Comparison of ENCODE assay signal across 9 cellular contexts in the genomic region with DNA sequence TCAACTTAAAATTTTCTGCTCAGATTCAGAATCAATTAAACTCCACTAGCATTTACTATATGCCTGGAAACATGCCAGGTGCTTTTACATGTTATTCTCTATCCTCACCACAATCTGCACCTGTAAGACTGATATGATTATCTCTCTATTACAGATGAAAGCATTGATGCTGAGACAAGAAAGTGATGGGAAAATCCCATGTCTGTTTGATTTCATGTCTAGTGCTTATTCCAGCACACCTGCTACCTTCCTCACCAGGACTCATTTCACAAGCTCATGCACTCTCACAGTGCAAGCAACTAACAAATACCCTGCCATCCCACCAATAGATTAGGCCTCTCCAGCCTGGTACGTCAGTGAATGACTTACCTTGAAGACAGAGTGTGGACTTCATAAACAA. TPM values are rescaled to one million over a fixed set of nuclear protein-coding genes. Genes with fewer than 3 reads are reported as not detected.
DNase-seq lines count a peak whose midpoint lies in the region; ATAC-seq, FAIRE-seq and TF ChIP-seq lines count a peak whose summit lies in the region.
"Had no signal": no experiment of that assay in that cellular context is flagged by ENCODE, and none has a peak within 500 bp of the region (broad histone marks: within the 10 kb centered on the region; RNA-seq: fewer than 3 reads in every experiment).

No MANE protein-coding gene starts in this region.

- DNase-seq in GM12891 (ENCODE audit: insufficient read length, low spot score) (no peak), GM20000 (ENCODE audit: low spot score) (peak; percentile 32), mucosa of descending colon (no peak), NCI-H345 (lab: John Stamatoyannopoulos, UW) (no peak), erythroblast (lab: John Stamatoyannopoulos, UW) (no peak)
- peak; percentile 73 for DNase-seq in activated naive CD4-positive, alpha-beta T cell treated with anti-CD3 and anti-CD28 coated beads for 36 hours

- TF ChIP-seq CTCF in GM20000 (IDR thresholded peaks at IDR 0.05; ENCODE audit: extremely low read depth, missing control alignments) (no peak), mucosa of descending colon (IDR thresholded peaks at IDR 0.05) (no peak)

- H3K4me3 ChIP-seq in mucosa of descending colon = no peak overlapping the region
- H3K4me3 ChIP-seq: neural progenitor cell had no signal

- H3K36me3 ChIP-seq in mucosa of descending colon (ENCODE audit: low read depth) = no peaks in the 10 kb centered on the region
- H3K36me3 ChIP-seq: neural progenitor cell had no signal

- intact Hi-C loops in activated naive CD4-positive, alpha-beta T cell treated with anti-CD3 and anti-CD28 coated beads for 36 hours (cut with micrococcal nuclease) = loop anchor here (1.0 to 2.0 kb wide), 12 partner anchors 19 to 1018 kb away; no protein-coding TSS in a partner anchor
- intact Hi-C loops in mucosa of descending colon (cut with DNase I, micrococcal nuclease) = no loop called here

- TF ChIP-seq POLR2A in GM12891 (IDR thresholded peaks at IDR 0.05; ENCODE audit: low read depth, low read length) (no peak), erythroblast (IDR thresholded peaks at IDR 0.05; ENCODE audit: low read length) (no peak)

- H3K4me3 Mint-ChIP-seq in activated naive CD4-positive, alpha-beta T cell treated with anti-CD3 and anti-CD28 coated beads for 36 hours = no peak overlapping the region
- H3K4me3 Mint-ChIP-seq: neural progenitor cell had no signal

- H3K4me1 ChIP-seq in mucosa of descending colon (ENCODE audit: low read depth) = no peaks in the 10 kb centered on the region

- CTCF ChIA-PET in activated naive CD4-positive, alpha-beta T cell treated with anti-CD3 and anti-CD28 coated beads for 36 hours (lab: Charles Lee) = interaction anchor here (0.6 to 2.2 kb wide), 6 partner anchors 10 to 32 kb away, joined by 3 to 19 read pairs (median 4); partner anchors contain the start of gene BCL6

- H3K4me1 Mint-ChIP-seq in activated naive CD4-positive, alpha-beta T cell treated with anti-CD3 and anti-CD28 coated beads for 36 hours (ENCODE audit: low read depth) = peaks cover 38% of the 10 kb centered on the region
- H3K4me1 Mint-ChIP-seq: neural progenitor cell had no signal

- no peaks in the 10 kb centered on the region for H3K36me3 Mint-ChIP-seq in activated naive CD4-positive, alpha-beta T cell treated with anti-CD3 and anti-CD28 coated beads for 36 hours (ENCODE audit: low read depth)
- H3K36me3 Mint-ChIP-seq: neural progenitor cell had no signal

- no peaks in the 10 kb centered on the region for H3K27me3 Mint-ChIP-seq in activated naive CD4-positive, alpha-beta T cell treated with anti-CD3 and anti-CD28 coated beads for 36 hours (ENCODE audit: low read depth)

- peak overlapping the region; percentile 82 for H3K27ac Mint-ChIP-seq in activated naive CD4-positive, alpha-beta T cell treated with anti-CD3 and anti-CD28 coated beads for 36 hours
- H3K27ac Mint-ChIP-seq: neural progenitor cell had no signal

- peak; percentile 74 for ATAC-seq in HG03457 (IDR thresholded peaks at IDR 0.05; ENCODE audit: unreplicated experiment)
- ATAC-seq in HG03097 (IDR thresholded peaks at IDR 0.05; ENCODE audit: low FRiP score, unreplicated experiment) = no peak
- no peak for ATAC-seq in mucosa of descending colon

- peak; percentile 77 for FAIRE-seq in GM12891 (lab: Jason Lieb, UNC)

- no peaks in the 10 kb centered on the region for H3K9me3 Mint-ChIP-seq in activated naive CD4-positive, alpha-beta T cell treated with anti-CD3 and anti-CD28 coated beads for 36 hours
- H3K9me3 Mint-ChIP-seq: neural progenitor cell had no signal

- H3K9me3 ChIP-seq in mucosa of descending colon = no peaks in the 10 kb centered on the region

TF ChIP-seq in GM12891, 5 proteins besides CTCF, POLR2A, EP300 and RAD21:
- TF ChIP-seq SPI1 (IDR thresholded peaks at IDR 0.05; ENCODE audit: low read depth, low read length) (no peak), POU2F2 (IDR thresholded peaks at IDR 0.05; ENCODE audit: low read depth, low read length) (no peak), PAX5 (IDR thresholded peaks at IDR 0.05; ENCODE audit: insufficient read depth, low read length, severe bottlenecking) (no peak), POLR2AphosphoS5 (IDR thresholded peaks at IDR 0.05; ENCODE audit: low read depth, low read length) (no peak), TAF1 (IDR thresholded peaks at IDR 0.05; ENCODE audit: low read depth, low read length) (no peak)

RNA-seq across cellular contexts. Expression of gene BCL6, which starts 25.0 kb away (rescaled TPM):
- polyA plus RNA-seq in GM12891 (2012; ENCODE audit: low read depth, missing spikeins) = 0.23 TPM
- total RNA-seq in activated naive CD4-positive, alpha-beta T cell treated with anti-CD3 and anti-CD28 coated beads for 36 hours = 100 to 1,000 TPM in 1 of 2 experiments, 10 to 100 TPM in 1; 98.9 to 101 TPM
- total RNA-seq in mucosa of descending colon = 100 to 1,000 TPM in 1 of 3 donors, 10 to 100 TPM in 2; 10.9 to 133 (median 23.8) TPM

Comparison
In these comparisons a context has a peak if more than half of its experiments do, and no peak if none do; other contexts are left out.
1. DNase-seq: peak in GM20000 (single experiment) and activated naive CD4-positive, alpha-beta T cell treated with anti-CD3 and anti-CD28 coated beads for 36 hours (single experiment); none in GM12891 (single experiment), mucosa of descending colon (0 of 3), NCI-H345 (single experiment) and erythroblast (0 of 2).